In genomic region chr5:153896701-153897100, GRCh38 we compare ENCODE assay signal across 8 cellular contexts.
A peak's percentile ranks its signal among the peaks of the same experiment; 100 is the strongest.
DNase-seq lines count a peak whose midpoint lies in the region; ATAC-seq and TF ChIP-seq lines count a peak whose summit lies in the region.

No MANE protein-coding gene starts in this region.

- H4K20me1 ChIP-seq in H9 (ENCODE audit: control insufficient read depth, insufficient read depth, insufficient read length), result no peaks in the 10 kb centered on the region

- DNase-seq in DMS 273 treated with DMSO at 0.1 percent for 48 hours (lab: John Stamatoyannopoulos, UW) (peak; percentile 40), RWPE2 (ENCODE audit: low spot score) (no peak), skeletal muscle cell (ENCODE audit: low read depth) (peak; percentile 64), H9 (no peak), germinal center (ENCODE audit: low spot score) (no peak), BE2C (no peak)

- no peak overlapping the region for H3K4me2 ChIP-seq in H9 (ENCODE audit: insufficient read depth, insufficient read length, low read length)

- H2BK15ac ChIP-seq in H9 (ENCODE audit: low read depth, low read length), result no peak overlapping the region

- no peak overlapping the region for H3K23ac ChIP-seq in H9 (ENCODE audit: insufficient read length, low read depth, low read length)

- H3K14ac ChIP-seq in H9 (ENCODE audit: insufficient read depth, low read length), result no peak overlapping the region; the same call in 1 of the 2 replicates

- H3K4me1 Mint-ChIP-seq in H9, result peaks cover 6 to 7% of the 10 kb centered on the region in 2 experiments

- H2AK5ac ChIP-seq in H9 (ENCODE audit: insufficient read length, low read length), result no peak overlapping the region

- H2BK120ac ChIP-seq in H9 (ENCODE audit: low read depth, low read length, poor library complexity, severe bottlenecking), result no peak overlapping the region

- H2BK12ac ChIP-seq in H9 (ENCODE audit: insufficient read length, low read depth, low read length), result no peak overlapping the region

- no peaks in the 10 kb centered on the region for H3K79me2 ChIP-seq in H9 (ENCODE audit: insufficient read depth, low read length)

- H2BK20ac ChIP-seq in H9 (ENCODE audit: low read depth, low read length, poor library complexity, severe bottlenecking), result no peak overlapping the region

- no peak overlapping the region for H3K4ac ChIP-seq in H9 (ENCODE audit: low read depth, low read length)

- no peaks in the 10 kb centered on the region for H3K79me1 ChIP-seq in H9 (ENCODE audit: insufficient read depth, low read depth, low read length, poor library complexity, severe bottlenecking)

- H3K4me1 ChIP-seq in RWPE2 (ENCODE audit: insufficient read depth, poor library complexity, severe bottlenecking), result peaks cover 39% of the 10 kb centered on the region
- H3K4me1 ChIP-seq in H9 (ENCODE audit: insufficient read depth, low read length), result no peaks in the 10 kb centered on the region
- H3K4me1 ChIP-seq in BE2C, result no peaks in the 10 kb centered on the region

- no peak overlapping the region for H2AFZ ChIP-seq in H9 (ENCODE audit: low read length)

- H4K91ac ChIP-seq in H9 (ENCODE audit: insufficient read length, low read depth, low read length), result no peak overlapping the region

- H3K36me3 Mint-ChIP-seq in H9 (ENCODE audit: insufficient read depth in 1 of 3, low read depth in 3 of 3), result no peaks in the 10 kb centered on the region

- H3T11ph ChIP-seq in H9 (ENCODE audit: low read length), result no peak overlapping the region

- ATAC-seq in GM19455 (IDR thresholded peaks at IDR 0.05; ENCODE audit: unreplicated experiment), result peak; percentile 87
- peak; percentile 100 for ATAC-seq in HG03378 (IDR thresholded peaks at IDR 0.05; ENCODE audit: unreplicated experiment)
- peak; percentile 3; the same call in 1 of the 3 replicates for ATAC-seq in RWPE2 (ENCODE audit: low read depth)

- no peak overlapping the region for H3K9ac ChIP-seq in H9 (ENCODE audit: extremely low read depth, insufficient read length, low read length)

- no peak overlapping the region for H3K4me3 Mint-ChIP-seq in H9

- H3K9me3 ChIP-seq in RWPE2 (ENCODE audit: severe bottlenecking) (no peaks in the 10 kb centered on the region), H9 (ENCODE audit: control insufficient read depth, low read depth, low read length) (no peaks in the 10 kb centered on the region), BE2C (no peaks in the 10 kb centered on the region)

- H4K5ac ChIP-seq in H9 (ENCODE audit: insufficient read length, low read depth, low read length), result no peak overlapping the region

- no peaks in the 10 kb centered on the region for H3K23me2 ChIP-seq in H9 (ENCODE audit: insufficient read length, low read depth, low read length, poor library complexity, severe bottlenecking)

- H3K56ac ChIP-seq in H9 (ENCODE audit: insufficient read length, low read depth, low read length), result no peak overlapping the region

- H3K27me3 ChIP-seq in RWPE2 (ENCODE audit: insufficient read depth, poor library complexity, severe bottlenecking), result no peaks in the 10 kb centered on the region
- H3K27me3 ChIP-seq in H9 (ENCODE audit: insufficient read depth, low read length), result no peaks in the 10 kb centered on the region
- no peaks in the 10 kb centered on the region; the same call in none of the 2 replicates for H3K27me3 ChIP-seq in BE2C

- H3K36me3 ChIP-seq in RWPE2 (ENCODE audit: low read depth) (no peaks in the 10 kb centered on the region), BE2C (no peaks in the 10 kb centered on the region)

- H3K9me3 Mint-ChIP-seq in H9, result no peaks in the 10 kb centered on the region

- H3K27ac ChIP-seq in RWPE2 (ENCODE audit: poor library complexity, severe bottlenecking) (peak overlapping the region; percentile 75), H9 (ENCODE audit: insufficient read length, low read depth, low read length) (no peak overlapping the region)

- no peak overlapping the region for H3K18ac ChIP-seq in H9 (ENCODE audit: insufficient read length, low read depth, low read length)

- H2BK5ac ChIP-seq in H9 (ENCODE audit: insufficient read length, low read length), result no peak overlapping the region

- H3K27me3 Mint-ChIP-seq in H9 (ENCODE audit: low read depth), result no peaks in the 10 kb centered on the region

- no peak overlapping the region for H3K27ac Mint-ChIP-seq in H9

- TF ChIP-seq CTCF in RWPE2 (IDR thresholded peaks at IDR 0.05; ENCODE audit: poor library complexity, severe bottlenecking) (no peak), H9 (conservative IDR thresholded peaks at IDR 0.05) (no peak), BE2C (IDR thresholded peaks at IDR 0.05; ENCODE audit: low read depth, low read length) (no peak)

- H3K4me3 ChIP-seq in RWPE2 (ENCODE audit: severe bottlenecking) (no peak overlapping the region), skeletal muscle cell (ENCODE audit: low read depth, low read length) (no peak overlapping the region), BE2C (ENCODE audit: low read depth, low read length) (no peak overlapping the region)

- H4K8ac ChIP-seq in H9 (replicated peaks; ENCODE audit: insufficient read length, low read depth, low read length), result no peak overlapping the region

Comparison
In these comparisons a context has a peak if more than half of its experiments do, and no peak if none do; other contexts are left out.
1. DNase-seq: peak in DMS 273 treated with DMSO at 0.1 percent for 48 hours (single experiment) and skeletal muscle cell (single experiment); none in RWPE2 (single experiment), H9 (single experiment), germinal center (single experiment) and BE2C (single experiment).
2. ATAC-seq: peak in every context shown above with its lines; median percentile 100 in HG03378; 87 in GM19455; 3 in RWPE2.